Comparison of ENCODE assay signal across 9 cellular contexts in the genomic region with DNA sequence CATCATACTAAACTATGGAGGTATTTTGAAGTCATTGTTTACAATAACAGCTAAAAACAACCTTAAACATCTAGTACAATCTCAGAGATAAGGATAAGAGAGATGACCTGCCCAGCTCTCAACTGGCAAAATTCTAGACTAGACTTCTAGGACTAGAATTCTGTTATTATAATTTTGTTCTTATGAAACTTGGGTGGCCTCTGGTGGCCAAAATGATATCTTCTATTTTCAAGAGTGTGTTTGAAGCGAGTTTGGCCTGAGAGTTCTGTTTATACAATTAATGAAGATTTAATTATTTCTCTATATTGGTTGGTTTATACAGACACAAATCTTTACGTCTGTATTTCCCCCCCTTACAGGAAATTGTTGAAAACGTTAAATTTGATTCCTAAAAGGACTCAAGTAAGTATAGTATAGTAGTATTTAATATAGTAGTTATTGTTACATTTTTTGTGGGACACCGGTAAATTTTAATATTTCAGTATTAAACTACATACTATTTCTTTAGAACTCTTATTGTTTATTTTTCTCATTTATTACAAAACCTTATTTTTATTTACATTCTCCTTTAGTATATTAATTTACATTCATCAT. TPM values are rescaled to one million over a fixed set of nuclear protein-coding genes. Genes with fewer than 3 reads are reported as not detected.
DNase-seq lines count a peak whose midpoint lies in the region; ATAC-seq and TF ChIP-seq lines count a peak whose summit lies in the region.
"Had no signal": no experiment of that assay in that cellular context is flagged by ENCODE, and none has a peak within 500 bp of the region (broad histone marks: within the 10 kb centered on the region; RNA-seq: fewer than 3 reads in every experiment).

No MANE protein-coding gene starts in this region.

- H3K9me2 ChIP-seq in Karpas-422 (replicated peaks; ENCODE audit: insufficient read depth, low read length) = no peaks in the 10 kb centered on the region

- peaks cover 49% of the 10 kb centered on the region for H3K36me3 Mint-ChIP-seq in activated T-cell treated with anti-CD3 and anti-CD28 coated beads, Interleukin-2, amount 50 U/mL, for 24 hours (ENCODE audit: low read depth)
- peaks cover 14% of the 10 kb centered on the region for H3K36me3 Mint-ChIP-seq in endodermal cell (ENCODE audit: low read depth)

- H3K4me1 ChIP-seq in Karpas-422 (ENCODE audit: low read length) = peaks cover 44% of the 10 kb centered on the region
- H3K4me1 ChIP-seq in endodermal cell (ENCODE audit: control insufficient read depth, insufficient read depth, low read length) = no peaks in the 10 kb centered on the region

- peaks cover 96% of the 10 kb centered on the region for H3K79me2 ChIP-seq in Karpas-422 (ENCODE audit: low read length)

- 67% methylated on average over 1 of the region's 4 CpGs; no CpG with 5 or more reads in 1 of the 2 experiments for WGBS in endodermal cell (ENCODE audit: insufficient coverage in 1 of 2, insufficient read length in 1 of 2), 2 experiments

- peak; percentile 74 for ATAC-seq in GM21576 (IDR thresholded peaks at IDR 0.05; ENCODE audit: unreplicated experiment)

- no peaks in the 10 kb centered on the region for H3K27me3 ChIP-seq in Karpas-422 (ENCODE audit: low read length)
- H3K27me3 ChIP-seq in endodermal cell (ENCODE audit: control insufficient read depth, insufficient read depth, low read length, poor library complexity, severe bottlenecking) = no peaks in the 10 kb centered on the region

- TF ChIP-seq CTCF in RWPE1 (conservative IDR thresholded peaks at IDR 0.05; ENCODE audit: low read depth) (peak; percentile 71), endodermal cell (conservative IDR thresholded peaks at IDR 0.05) (peak; percentile 73)

- H3K4me3 ChIP-seq in Karpas-422 (ENCODE audit: low read length) (no peak overlapping the region), endodermal cell (ENCODE audit: low read length) (no peak overlapping the region)

- H3K9ac ChIP-seq in Karpas-422 (ENCODE audit: low read length) (no peak overlapping the region), endodermal cell (ENCODE audit: extremely low read depth, low read length, poor library complexity, severe bottlenecking) (no peak overlapping the region)

- no peak overlapping the region for H3K4me3 Mint-ChIP-seq in activated T-cell treated with anti-CD3 and anti-CD28 coated beads, Interleukin-2, amount 50 U/mL, for 24 hours
- H3K4me3 Mint-ChIP-seq in endodermal cell = no peak overlapping the region
- H3K4me3 Mint-ChIP-seq: dendritic cell treated with granulocyte-macrophage colony-stimulating factor and Interleukin-4, amounts not matched to agents 40 ng/mL and 50 ng/mL, for 4 days had no signal

- POLR2A ChIA-PET in RWPE1 (lab: Yijun Ruan, JAX; ENCODE audit: low non-redundant PET) = no interaction called here

- CTCF ChIA-PET in RWPE1 (lab: Yijun Ruan, JAX) = interaction anchor here (0.5 to 1.1 kb wide), 9 partner anchors 12 to 475 kb away, joined by 3 to 9 read pairs (median 5); no protein-coding TSS in a partner anchor

- no peaks in the 10 kb centered on the region for H3K9me3 Mint-ChIP-seq in activated T-cell treated with anti-CD3 and anti-CD28 coated beads, Interleukin-2, amount 50 U/mL, for 24 hours
- H3K9me3 Mint-ChIP-seq in endodermal cell = no peaks in the 10 kb centered on the region
- H3K9me3 Mint-ChIP-seq: dendritic cell treated with granulocyte-macrophage colony-stimulating factor and Interleukin-4, amounts not matched to agents 40 ng/mL and 50 ng/mL, for 4 days had no signal

- H3K27me3 Mint-ChIP-seq in activated T-cell treated with anti-CD3 and anti-CD28 coated beads, Interleukin-2, amount 50 U/mL, for 24 hours = no peaks in the 10 kb centered on the region
- no peaks in the 10 kb centered on the region for H3K27me3 Mint-ChIP-seq in endodermal cell (ENCODE audit: insufficient read depth)
- H3K27me3 Mint-ChIP-seq: dendritic cell treated with granulocyte-macrophage colony-stimulating factor and Interleukin-4, amounts not matched to agents 40 ng/mL and 50 ng/mL, for 4 days had no signal

- H3K27ac Mint-ChIP-seq in activated T-cell treated with anti-CD3 and anti-CD28 coated beads, Interleukin-2, amount 50 U/mL, for 24 hours = peak overlapping the region; percentile 42
- H3K27ac Mint-ChIP-seq in endodermal cell = no peak overlapping the region
- H3K27ac Mint-ChIP-seq: dendritic cell treated with granulocyte-macrophage colony-stimulating factor and Interleukin-4, amounts not matched to agents 40 ng/mL and 50 ng/mL, for 4 days had no signal

- H3K27ac ChIP-seq in Karpas-422 (ENCODE audit: low read length) (peak overlapping the region; percentile 37), RWPE1 (no peak overlapping the region), endodermal cell (ENCODE audit: low read depth, low read length) (no peak overlapping the region)

- H3K9me3 ChIP-seq in Karpas-422 (ENCODE audit: low read length) (no peaks in the 10 kb centered on the region), endodermal cell (ENCODE audit: control insufficient read depth, low read length) (no peaks in the 10 kb centered on the region)

- H3K4me2 ChIP-seq in Karpas-422 (ENCODE audit: low read depth, low read length, poor library complexity, severe bottlenecking) = peak overlapping the region; percentile 28

- no peak for DNase-seq in activated T-cell treated with anti-CD3 and anti-CD28 coated beads, Interleukin-2, amount 50 U/mL, for 24 hours
- DNase-seq in activated T-cell treated with anti-CD3 and anti-CD28 coated beads, Interleukin-2, amount 50 U/mL, for 1 hour = no peak
- DNase-seq in Karpas-422 (peak; percentile 85), RWPE1 (ENCODE audit: low spot score) (peak; percentile 53), endodermal cell (no peak), myocyte (ENCODE audit: low read depth) (peak; percentile 66), NCI-H1048 (lab: John Stamatoyannopoulos, UW) (no peak)

- peaks cover 66% of the 10 kb centered on the region for H3K4me1 Mint-ChIP-seq in activated T-cell treated with anti-CD3 and anti-CD28 coated beads, Interleukin-2, amount 50 U/mL, for 24 hours (ENCODE audit: low read depth)
- peaks cover 14% of the 10 kb centered on the region for H3K4me1 Mint-ChIP-seq in endodermal cell

- peaks cover 35% of the 10 kb centered on the region for H4K20me1 ChIP-seq in Karpas-422 (ENCODE audit: insufficient read depth, low read depth, low read length)

- H2AFZ ChIP-seq in Karpas-422 (ENCODE audit: low read length) = no peak overlapping the region

- H3K36me3 ChIP-seq in Karpas-422 (ENCODE audit: insufficient read depth, low read length) (peaks cover 20% of the 10 kb centered on the region), endodermal cell (ENCODE audit: control insufficient read depth, insufficient read depth, low read length) (peaks cover 16% of the 10 kb centered on the region)

RNA-seq across cellular contexts. Expression of a gene that starts 6.4 kb away (rescaled TPM):
- total RNA-seq in Karpas-422 (2014; rRNA removed; shearing (Covaris generic); ENCODE audit: low replicate concordance) = 115 and 174 TPM in 2 replicates
- 10 to 100 TPM; 66.6 to 77.6 TPM for total RNA-seq in endodermal cell
- polyA plus RNA-seq in endodermal cell (2013, experiment 1 of 2) = 75.5 TPM
- 71.9 TPM for polyA plus RNA-seq in endodermal cell (2013, experiment 2 of 2)
- total RNA-seq in myocyte = 60.0 and 89.6 TPM in 2 replicates
- polyA plus RNA-seq in myocyte (2012) = 42.7 TPM

RNA-seq across cellular contexts. Expression of a gene that starts 6.5 kb away (rescaled TPM):
- total RNA-seq in Karpas-422 (2014; rRNA removed; shearing (Covaris generic); ENCODE audit: low replicate concordance) = 48.2 and 58.4 TPM in 2 replicates
- total RNA-seq in endodermal cell (10 to 100 TPM; 61.1 to 78.4 TPM), myocyte (36.0 and 40.1 TPM in 2 replicates)
- polyA plus RNA-seq in endodermal cell (2013, experiment 1 of 2) = 71.1 TPM
- polyA plus RNA-seq in endodermal cell (2013, experiment 2 of 2) = 77.3 TPM
- polyA plus RNA-seq in myocyte (2012) = 54.7 TPM

Comparison
In these comparisons a context has a peak if more than half of its experiments do, and no peak if none do; other contexts are left out.
1. DNase-seq: peak in Karpas-422 (single experiment), RWPE1 (single experiment) and myocyte (single experiment); none in activated T-cell treated with anti-CD3 and anti-CD28 coated beads, Interleukin-2, amount 50 U/mL, for 24 hours (single experiment), activated T-cell treated with anti-CD3 and anti-CD28 coated beads, Interleukin-2, amount 50 U/mL, for 1 hour (single experiment), endodermal cell (single experiment) and NCI-H1048 (single experiment).